Comparison of ENCODE assay signal across 24 cellular contexts in genomic region chr22:48151641-48152040, GRCh38.
"Had no signal": no experiment of that assay in that cellular context is flagged by ENCODE, and none has a peak within 500 bp of the region (broad histone marks: within the 10 kb centered on the region; RNA-seq: fewer than 3 reads in every experiment).

No MANE protein-coding gene starts in this region.

- H3K4me3 Mint-ChIP-seq: T-cell had no signal

- H3K9me3 ChIP-seq: Peyer's patch, SJSA1 had no signal

- H3K27ac ChIP-seq: PC-9, Peyer's patch, SJSA1, SK-N-MC had no signal

- H3K36me3 ChIP-seq: Peyer's patch, SJSA1 had no signal

- H3K27me3 ChIP-seq: Peyer's patch had no signal

- H3K4me3 ChIP-seq: PC-9, Peyer's patch, SJSA1, SK-N-MC had no signal

- H3K4me1 ChIP-seq: Peyer's patch, SJSA1 had no signal

- H3K9me3 Mint-ChIP-seq: T-cell had no signal

- H2AFZ ChIP-seq: PC-9 had no signal

- H3K4me2 ChIP-seq: PC-9 had no signal

- ATAC-seq: HepG2, T-cell had no signal

- H3K27me3 Mint-ChIP-seq: T-cell had no signal

- DNase-seq: IMR-90, Kasumi-1, KG1, MM.1S, NCI-H1092 treated with DMSO at 0.1 percent for 48 hours, NCI-H1417, NCI-H1436 treated with DMSO at 0.1 percent for 48 hours, NCI-H1694, NCI-H187 treated with DMSO at 0.1 percent for 48 hours, NCI-H2029 treated with DMSO at 0.1 percent for 48 hours, NCI-H2171 treated with DMSO at 0.1 percent for 48 hours, NCI-H524, NCI-H526 treated with DMSO at 0.1 percent for 48 hours, NCI-H748 treated with DMSO at 0.1 percent for 48 hours, OCI-M1, PC-9, Peyer's patch, Right ventricle myocardium superior, SIG-M5, SW 1271, T-cell had no signal

- H3K36me3 Mint-ChIP-seq: T-cell had no signal

- H3K27ac Mint-ChIP-seq: T-cell had no signal
